Comparison of ENCODE assay signal across 14 cellular contexts in genomic region chr13:77678691-77679090, GRCh38. TPM values are rescaled to one million over a fixed set of nuclear protein-coding genes. Genes with fewer than 3 reads are reported as not detected.
DNase-seq lines count a peak whose midpoint lies in the region; TF ChIP-seq lines count a peak whose summit lies in the region.
"Had no signal": no experiment of that assay in that cellular context is flagged by ENCODE, and none has a peak within 500 bp of the region (broad histone marks: within the 10 kb centered on the region; RNA-seq: fewer than 3 reads in every experiment).

No MANE protein-coding gene starts in this region.

- H3K4me3 ChIP-seq in astrocyte of the spinal cord (ENCODE audit: low read depth, low read length) (no peak overlapping the region), coronary artery (no peak overlapping the region)
- H3K4me3 ChIP-seq: GM23338, HAP-1 had no signal

- TF ChIP-seq CTCF in astrocyte of the spinal cord (IDR thresholded peaks at IDR 0.05; ENCODE audit: low read depth, low read length) (no peak), coronary artery (IDR thresholded peaks at IDR 0.05) (no peak)

- in situ Hi-C loops in astrocyte of the spinal cord (cut with HindIII; ENCODE audit: low sequenced_read_pairs), result no loop called here

- no peak overlapping the region for H3K27ac ChIP-seq in coronary artery

- peak; percentile 65 for DNase-seq in HT1080 (ENCODE audit: low read depth)
- peak; percentile 9 for DNase-seq in NCI-H69 (lab: John Stamatoyannopoulos, UW)
- DNase-seq in astrocyte of the spinal cord (ENCODE audit: low read depth, low spot score), result peak; percentile 38
- no peak for DNase-seq in coronary artery (ENCODE audit: low spot score)
- DNase-seq in retina, result no peak
- no peak for DNase-seq in COR-L47 (lab: John Stamatoyannopoulos, UW)
- DNase-seq: C1 segment of cervical spinal cord; Caco-2; CD4-positive, alpha-beta memory T cell; DMS153; DND-41; HFFc6 had no signal

RNA-seq across cellular contexts. Expression of gene SLAIN1, which starts 18.8 kb away (rescaled TPM):
- total RNA-seq in HT1080 (2014; rRNA removed; shearing (Covaris generic)), result 4.2 and 6.1 TPM in 2 replicates
- polyA plus RNA-seq in HT1080 (2015; cell fraction: cytosol; rRNA removed), result 4.5 and 4.7 TPM in 2 replicates
- 3.3 and 7.3 TPM in 2 replicates for polyA plus RNA-seq in HT1080 (2015; cell fraction: nucleus; rRNA removed)

Comparison
In these comparisons a context has a peak if more than half of its experiments do, and no peak if none do; other contexts are left out.
1. DNase-seq: peak in HT1080 (single experiment), NCI-H69 (single experiment) and astrocyte of the spinal cord (single experiment); none in coronary artery (single experiment), retina (single experiment) and COR-L47 (single experiment).